ENCODE assay signal across 1 cellular context in the genomic region with DNA sequence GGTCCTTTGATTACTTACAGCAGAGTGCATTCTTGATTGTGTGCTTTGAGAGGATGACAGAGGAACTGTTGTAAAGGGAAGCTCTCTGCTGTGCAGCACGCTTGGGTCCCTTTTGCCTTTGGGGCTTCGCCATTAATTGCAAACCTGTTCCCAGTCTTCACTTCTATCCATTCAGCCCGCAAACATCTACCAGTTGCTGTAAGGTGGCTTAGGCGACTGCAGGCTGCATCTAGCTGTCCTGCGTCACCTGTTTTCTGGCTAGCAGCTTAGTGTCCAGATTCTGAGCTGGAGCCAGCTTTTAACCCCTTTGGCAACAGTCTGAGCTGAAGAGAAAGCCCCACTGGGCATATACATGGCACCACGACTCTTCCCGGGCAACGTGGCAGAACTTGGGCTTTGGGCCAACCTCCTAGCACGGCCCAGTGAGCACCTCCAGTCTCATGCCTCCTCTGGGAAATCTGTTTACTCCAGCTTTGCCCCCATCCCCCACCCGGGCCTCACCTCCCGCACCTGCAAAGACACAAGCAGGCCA.
TF ChIP-seq lines count a peak whose summit lies in the region.

No MANE protein-coding gene starts in this region.

TF ChIP-seq in H1, 55 proteins besides CTCF, POLR2A, EP300 and RAD21:
- TF ChIP-seq, protein P1, sequence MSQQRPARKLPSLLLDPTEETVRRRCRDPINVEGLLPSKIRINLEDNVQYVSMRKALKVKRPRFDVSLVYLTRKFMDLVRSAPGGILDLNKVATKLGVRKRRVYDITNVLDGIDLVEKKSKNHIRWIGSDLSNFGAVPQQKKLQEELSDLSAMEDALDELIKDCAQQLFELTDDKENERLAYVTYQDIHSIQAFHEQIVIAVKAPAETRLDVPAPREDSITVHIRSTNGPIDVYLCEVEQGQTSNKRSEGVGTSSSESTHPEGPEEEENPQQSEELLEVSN (IDR thresholded peaks at IDR 0.05) = no peak
- TF ChIP-seq BCL11A (IDR thresholded peaks at IDR 0.05; ENCODE audit: low read depth in 2 of 2, low read length in 2 of 2) (no peak), SP1 (IDR thresholded peaks at IDR 0.05; ENCODE audit: low read depth, low read length) (0 out of 2 replicates have a peak, but pooled peaks have one; percentile 10), CBX8 (IDR thresholded peaks at IDR 0.05; ENCODE audit: borderline replicate concordance, low read depth, low read length) (no peak)
